1 cellular context compared by ENCODE assay signal in genomic region chr19:14495678-14496028, GRCh38.
TF ChIP-seq lines count a peak whose summit lies in the region.

No MANE protein-coding gene starts in this region.

TF ChIP-seq in IMR-90, 13 proteins besides CTCF, POLR2A, EP300 and RAD21 (continued from another document):
- TF ChIP-seq SMC3 (IDR thresholded peaks at IDR 0.05; ENCODE audit: low read depth, low read length) (no peak), CEBPB (IDR thresholded peaks at IDR 0.05; ENCODE audit: low read depth, low read length) (no peak), NFE2L2 (IDR thresholded peaks at IDR 0.05; ENCODE audit: low read depth, low read length) (no peak), RCOR1 (IDR thresholded peaks at IDR 0.05; ENCODE audit: insufficient replicate concordance, low read length) (no peak), BHLHE40 (IDR thresholded peaks at IDR 0.05; ENCODE audit: low read depth, low read length) (no peak), USF2 (IDR thresholded peaks at IDR 0.05; ENCODE audit: low read depth, low read length) (no peak)
